ENCODE assay signal across 8 cellular contexts in the genomic region with DNA sequence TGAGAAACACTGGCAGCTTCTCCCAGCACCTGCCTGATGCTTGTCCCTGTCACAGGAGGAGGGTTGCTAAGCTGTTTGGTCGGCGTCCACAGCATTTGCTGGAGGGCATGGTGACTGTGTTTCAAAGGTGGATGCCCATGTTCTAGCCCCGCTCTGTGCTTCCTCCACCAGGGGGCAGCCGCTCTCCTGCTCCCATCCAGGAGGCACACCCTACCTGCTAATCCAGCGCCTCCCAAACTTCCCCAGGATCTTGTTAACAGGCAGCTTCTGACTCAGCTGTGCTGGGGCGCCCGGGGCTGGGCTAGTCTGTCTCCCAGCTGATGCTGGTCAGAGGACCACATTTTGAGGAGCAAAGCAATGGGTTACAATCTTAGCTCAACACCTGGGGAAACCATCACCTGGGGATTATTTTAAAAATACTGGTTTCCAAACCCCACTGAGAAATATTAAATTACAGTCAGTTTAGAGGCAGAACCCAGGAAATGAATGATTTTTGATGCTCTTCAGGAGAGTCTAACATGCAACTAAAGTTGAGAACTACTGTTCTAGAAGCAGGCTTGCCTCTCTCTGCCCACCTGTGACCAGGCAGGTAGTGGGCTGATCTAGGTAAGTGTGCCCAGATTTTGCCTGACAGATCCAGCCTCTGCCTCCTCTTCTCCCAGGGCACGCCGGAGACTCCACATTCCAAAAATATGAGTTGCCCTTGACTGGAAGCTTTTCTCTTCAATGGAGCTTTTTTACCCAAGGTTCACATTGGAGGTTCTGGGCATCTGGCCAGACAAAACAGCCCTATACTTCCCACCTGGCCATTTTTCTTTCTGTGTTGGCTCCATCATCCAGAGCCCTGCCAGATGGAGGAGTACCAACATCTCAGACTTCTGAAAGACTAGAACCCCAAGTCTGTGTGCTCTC.
DNase-seq lines count a peak whose midpoint lies in the region; ATAC-seq and TF ChIP-seq lines count a peak whose summit lies in the region.

No MANE protein-coding gene starts in this region.

- H3K27me3 Mint-ChIP-seq in CD4-positive, CD25-positive, alpha-beta regulatory T cell: peaks cover 11% of the 10 kb centered on the region
- peaks cover 33% of the 10 kb centered on the region for H3K27me3 Mint-ChIP-seq in activated naive CD8-positive, alpha-beta T cell treated with anti-CD3 and anti-CD28 coated beads for 36 hours
- H3K27me3 Mint-ChIP-seq in stimulated activated naive CD8-positive, alpha-beta T cell treated with anti-CD3 and anti-CD28 coated beads, Interleukin-15, amount 100 ng/mL, for 72 hours: peaks cover 68% of the 10 kb centered on the region

- no peak overlapping the region for H3K27ac Mint-ChIP-seq in CD4-positive, CD25-positive, alpha-beta regulatory T cell
- H3K27ac Mint-ChIP-seq in activated naive CD8-positive, alpha-beta T cell treated with anti-CD3 and anti-CD28 coated beads for 36 hours: no peak overlapping the region
- H3K27ac Mint-ChIP-seq in stimulated activated naive CD8-positive, alpha-beta T cell treated with anti-CD3 and anti-CD28 coated beads, Interleukin-15, amount 100 ng/mL, for 72 hours: no peak overlapping the region

- no peak overlapping the region for H3K27ac ChIP-seq in CD4-positive, CD25-positive, alpha-beta regulatory T cell (ENCODE audit: insufficient read depth, low read length, poor library complexity, severe bottlenecking)
- H3K27ac ChIP-seq in vagina: no peak overlapping the region

- H3K4me3 Mint-ChIP-seq in CD4-positive, CD25-positive, alpha-beta regulatory T cell: no peak overlapping the region
- no peak overlapping the region for H3K4me3 Mint-ChIP-seq in activated naive CD8-positive, alpha-beta T cell treated with anti-CD3 and anti-CD28 coated beads for 36 hours
- no peak overlapping the region for H3K4me3 Mint-ChIP-seq in stimulated activated naive CD8-positive, alpha-beta T cell treated with anti-CD3 and anti-CD28 coated beads, Interleukin-15, amount 100 ng/mL, for 72 hours

- no peaks in the 10 kb centered on the region for H3K4me1 Mint-ChIP-seq in CD4-positive, CD25-positive, alpha-beta regulatory T cell
- H3K4me1 Mint-ChIP-seq in activated naive CD8-positive, alpha-beta T cell treated with anti-CD3 and anti-CD28 coated beads for 36 hours: no peaks in the 10 kb centered on the region
- no peaks in the 10 kb centered on the region for H3K4me1 Mint-ChIP-seq in stimulated activated naive CD8-positive, alpha-beta T cell treated with anti-CD3 and anti-CD28 coated beads, Interleukin-15, amount 100 ng/mL, for 72 hours

- H3K36me3 ChIP-seq in CD4-positive, CD25-positive, alpha-beta regulatory T cell (ENCODE audit: control insufficient read depth, insufficient read depth, low read length): no peaks in the 10 kb centered on the region
- H3K36me3 ChIP-seq in vagina: no peaks in the 10 kb centered on the region

- no peaks in the 10 kb centered on the region for H3K36me3 Mint-ChIP-seq in CD4-positive, CD25-positive, alpha-beta regulatory T cell
- no peaks in the 10 kb centered on the region for H3K36me3 Mint-ChIP-seq in activated naive CD8-positive, alpha-beta T cell treated with anti-CD3 and anti-CD28 coated beads for 36 hours

- TF ChIP-seq POLR2A in vagina (IDR thresholded peaks at IDR 0.05): no peak

- no peaks in the 10 kb centered on the region for H3K27me3 ChIP-seq in CD4-positive, CD25-positive, alpha-beta regulatory T cell (ENCODE audit: control insufficient read depth, insufficient read depth, low read length)
- H3K27me3 ChIP-seq in vagina: no peaks in the 10 kb centered on the region

- no peak overlapping the region for H3K4me3 ChIP-seq in CD4-positive, CD25-positive, alpha-beta regulatory T cell (ENCODE audit: low read depth, low read length)
- H3K4me3 ChIP-seq in vagina: no peak overlapping the region

- no peaks in the 10 kb centered on the region for H3K9me3 ChIP-seq in CD4-positive, CD25-positive, alpha-beta regulatory T cell (ENCODE audit: control insufficient read depth in 2 of 2, low read length in 2 of 2)
- H3K9me3 ChIP-seq in vagina: no peaks in the 10 kb centered on the region

- H3K9me3 Mint-ChIP-seq in CD4-positive, CD25-positive, alpha-beta regulatory T cell: peaks cover 0 to 2% (median 0%) of the 10 kb centered on the region in 7 donors
- H3K9me3 Mint-ChIP-seq in activated naive CD8-positive, alpha-beta T cell treated with anti-CD3 and anti-CD28 coated beads for 36 hours: no peaks in the 10 kb centered on the region
- no peaks in the 10 kb centered on the region for H3K9me3 Mint-ChIP-seq in stimulated activated naive CD8-positive, alpha-beta T cell treated with anti-CD3 and anti-CD28 coated beads, Interleukin-15, amount 100 ng/mL, for 72 hours

- peak in 2 of 3 donors; percentile 11 to 31 for DNase-seq in CD4-positive, CD25-positive, alpha-beta regulatory T cell
- DNase-seq in H4 (ENCODE audit: low spot score) (peak; percentile 48), NOMO-1 treated with dmso at 0.1 percent for 144 hours (lab: John Stamatoyannopoulos, UW; ENCODE audit: unreplicated experiment) (peak; percentile 4), left colon (peak; percentile 35 to 78), vagina (ENCODE audit: extremely low spot score in 2 of 2) (no peak), cortex of kidney (lab: John Stamatoyannopoulos, UW) (no peak)
- DNase-seq in activated naive CD8-positive, alpha-beta T cell treated with anti-CD3 and anti-CD28 coated beads for 36 hours: peak; percentile 26
- peak; percentile 19 to 23 for DNase-seq in stimulated activated naive CD8-positive, alpha-beta T cell treated with anti-CD3 and anti-CD28 coated beads, Interleukin-15, amount 100 ng/mL, for 72 hours

- intact Hi-C loops in left colon (cut with DNase I, micrococcal nuclease) (no loop called here), vagina (cut with DNase I) (no loop called here)

- ATAC-seq in CD4-positive, CD25-positive, alpha-beta regulatory T cell (ENCODE audit: low read depth in 2 of 2): peak; percentile 34 to 38
- peak; percentile 91 for ATAC-seq in left colon
- peak; percentile 62 for ATAC-seq in stimulated activated naive CD8-positive, alpha-beta T cell treated with anti-CD3 and anti-CD28 coated beads, Interleukin-15, amount 100 ng/mL, for 72 hours

- H3K4me1 ChIP-seq in CD4-positive, CD25-positive, alpha-beta regulatory T cell (ENCODE audit: control insufficient read depth, insufficient read depth, low read length, poor library complexity, severe bottlenecking): no peaks in the 10 kb centered on the region
- H3K4me1 ChIP-seq in vagina: no peaks in the 10 kb centered on the region

- TF ChIP-seq CTCF in vagina (IDR thresholded peaks at IDR 0.05): peak in 1 of 3 experiments; percentile 9

Comparison
In these comparisons a context has a peak if more than half of its experiments do, and no peak if none do; other contexts are left out.
1. ATAC-seq: peak in every context shown above with its lines; median percentile 91 in left colon; 62 in stimulated activated naive CD8-positive, alpha-beta T cell treated with anti-CD3 and anti-CD28 coated beads, Interleukin-15, amount 100 ng/mL, for 72 hours; 36 in CD4-positive, CD25-positive, alpha-beta regulatory T cell.
2. DNase-seq: peak in CD4-positive, CD25-positive, alpha-beta regulatory T cell (2 of 3), H4 (single experiment), NOMO-1 treated with dmso at 0.1 percent for 144 hours (single experiment), activated naive CD8-positive, alpha-beta T cell treated with anti-CD3 and anti-CD28 coated beads for 36 hours (single experiment), left colon (2 of 2) and stimulated activated naive CD8-positive, alpha-beta T cell treated with anti-CD3 and anti-CD28 coated beads, Interleukin-15, amount 100 ng/mL, for 72 hours (2 of 2); none in vagina (0 of 2) and cortex of kidney (single experiment).